1 cellular context compared by ENCODE assay signal in genomic region chr4:174047363-174047762, GRCh38.
TF ChIP-seq lines count a peak whose summit lies in the region.

No MANE protein-coding gene starts in this region.

TF ChIP-seq in K562, 482 proteins besides CTCF, POLR2A, EP300 and RAD21 (continued from another document):
- TF ChIP-seq E4F1 (CRISPR knock-in tag; IDR thresholded peaks at IDR 0.05; ENCODE audit: borderline replicate concordance) (no peak), BCL6 (CRISPR knock-in tag; IDR thresholded peaks at IDR 0.05) (no peak), ZBTB9 (CRISPR knock-in tag; IDR thresholded peaks at IDR 0.05) (no peak), RBM22 (IDR thresholded peaks at IDR 0.05; ENCODE audit: low read depth, low read length, poor library complexity, severe bottlenecking) (no peak), MAFG (tag; conservative IDR thresholded peaks at IDR 0.05) (no peak), BMI1 (IDR thresholded peaks at IDR 0.05; ENCODE audit: low read length) (no peak)
- TF ChIP-seq, protein P1, sequence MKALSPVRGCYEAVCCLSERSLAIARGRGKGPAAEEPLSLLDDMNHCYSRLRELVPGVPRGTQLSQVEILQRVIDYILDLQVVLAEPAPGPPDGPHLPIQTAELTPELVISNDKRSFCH (CRISPR knock-in tag; IDR thresholded peaks at IDR 0.05): no peak
- TF ChIP-seq, protein P1 (tag; IDR thresholded peaks at IDR 0.05): peak; percentile 22; the same call in 1 of the 2 replicates
